ENCODE assay signal across 9 cellular contexts in genomic region chr10:24465899-24466615, GRCh38.
A peak's percentile ranks its signal among the peaks of the same experiment; 100 is the strongest.
DNase-seq lines count a peak whose midpoint lies in the region; ATAC-seq and TF ChIP-seq lines count a peak whose summit lies in the region.
"Had no signal": no experiment of that assay in that cellular context is flagged by ENCODE, and none has a peak within 500 bp of the region (broad histone marks: within the 10 kb centered on the region; RNA-seq: fewer than 3 reads in every experiment).

No MANE protein-coding gene starts in this region.

- H3K27me3 Mint-ChIP-seq in CD4-positive, alpha-beta T cell, result peaks cover 7% of the 10 kb centered on the region

- H3K27ac Mint-ChIP-seq in CD4-positive, alpha-beta T cell, result peak overlapping the region; percentile 30

- no peaks in the 10 kb centered on the region for H3K36me3 Mint-ChIP-seq in CD4-positive, alpha-beta T cell (ENCODE audit: low read depth)

- CTCF ChIA-PET in CD4-positive, alpha-beta T cell (lab: Charles Lee), result interaction anchor here (0.7 kb wide), 1 partner anchor 17 kb away, joined by 3 read pairs; no protein-coding TSS in a partner anchor

- peaks cover 20% of the 10 kb centered on the region for H3K4me1 Mint-ChIP-seq in CD4-positive, alpha-beta T cell (ENCODE audit: low read depth)

- TF ChIP-seq CTCF in CD4-positive, alpha-beta T cell (IDR thresholded peaks at IDR 0.05), result no peak

- POLR2A ChIA-PET in CD4-positive, alpha-beta T cell (lab: Charles Lee), result no interaction called here

- intact Hi-C loops in CD4-positive, alpha-beta T cell (cut with DNase I, micrococcal nuclease), result no loop called here
- intact Hi-C loops in posterior cingulate gyrus (cut with DNase I), result no loop called here

- peak in 1 of 10 experiments; percentile 7 for DNase-seq in CD4-positive, alpha-beta T cell
- DNase-seq in HT1080 (ENCODE audit: low read depth) (peak; percentile 94), activated T-cell treated with anti-CD3 and anti-CD28 coated beads for 4 hours (peak; percentile 9), hepatic stellate cell (ENCODE audit: low spot score) (peak; percentile 52), posterior cingulate gyrus (no peak)
- DNase-seq in stimulated activated CD8-positive, alpha-beta memory T cell treated with anti-CD3 and anti-CD28 coated beads, Interleukin-7, amount 100 ng/mL, for 48 hours (ENCODE audit: extremely low read depth in 1 of 2, low read depth in 1 of 2), result peak; percentile 26 to 47

- no peak for TF ChIP-seq POLR2A in GM18505 (IDR thresholded peaks at IDR 0.05; ENCODE audit: borderline replicate concordance, extremely low read depth, insufficient read depth, insufficient read length)

- H3K27me3 ChIP-seq in CD4-positive, alpha-beta T cell (ENCODE audit: control insufficient read depth, insufficient read depth, low read length), result no peaks in the 10 kb centered on the region
- H3K27me3 ChIP-seq: neutrophil had no signal

- no peak overlapping the region for H3K27ac ChIP-seq in CD4-positive, alpha-beta T cell (ENCODE audit: low read depth, low read length)
- H3K27ac ChIP-seq: neutrophil had no signal

- H3K9me3 Mint-ChIP-seq in CD4-positive, alpha-beta T cell, result no peaks in the 10 kb centered on the region

- no peaks in the 10 kb centered on the region for H3K9me3 ChIP-seq in CD4-positive, alpha-beta T cell (ENCODE audit: control insufficient read depth, low read length)
- H3K9me3 ChIP-seq: neutrophil had no signal

- H3K4me3 Mint-ChIP-seq in CD4-positive, alpha-beta T cell, result no peak overlapping the region

- peak; percentile 55 for ATAC-seq in CD4-positive, alpha-beta T cell (ENCODE audit: poor library complexity)
- ATAC-seq in GM19328 (IDR thresholded peaks at IDR 0.05; ENCODE audit: unreplicated experiment), result peak; percentile 44
- ATAC-seq in GM18505 (IDR thresholded peaks at IDR 0.05; ENCODE audit: unreplicated experiment), result no peak

Comparison
In these comparisons a context has a peak if more than half of its experiments do, and no peak if none do; other contexts are left out.
1. DNase-seq: peak in HT1080 (single experiment), activated T-cell treated with anti-CD3 and anti-CD28 coated beads for 4 hours (single experiment), hepatic stellate cell (single experiment) and stimulated activated CD8-positive, alpha-beta memory T cell treated with anti-CD3 and anti-CD28 coated beads, Interleukin-7, amount 100 ng/mL, for 48 hours (2 of 2); none in posterior cingulate gyrus (0 of 10).